In genomic region chr1:2391034-2391384, GRCh38 we compare ENCODE assay signal across 8 cellular contexts. TPM values are rescaled to one million over a fixed set of nuclear protein-coding genes. Genes with fewer than 3 reads are reported as not detected.
DNase-seq lines count a peak whose midpoint lies in the region; ATAC-seq and TF ChIP-seq lines count a peak whose summit lies in the region.

No MANE protein-coding gene starts in this region.

- peaks cover 3% of the 10 kb centered on the region; the same call in 1 of the 2 replicates for H3K36me3 ChIP-seq in SK-N-MC (ENCODE audit: insufficient read depth, low read length)

- H3K27ac ChIP-seq in SK-N-MC = peak overlapping the region; percentile 48; the same call in 1 of the 2 replicates

- H3K4me3 ChIP-seq in SK-N-MC = peak overlapping the region; percentile 90

- no peak for TF ChIP-seq CTCF in natural killer cell (IDR thresholded peaks at IDR 0.05)

- H3K4me3 Mint-ChIP-seq in natural killer cell = peak overlapping the region; percentile 89

- peak overlapping the region; percentile 67 to 90 for H3K27ac Mint-ChIP-seq in natural killer cell

- no peaks in the 10 kb centered on the region for H3K9me3 Mint-ChIP-seq in natural killer cell

- peak; percentile 48 for DNase-seq in AG08395 (ENCODE audit: low spot score)
- no peak for DNase-seq in SK-N-MC (ENCODE audit: low read depth, low spot score)
- DNase-seq in epidermal melanocyte (ENCODE audit: insufficient read length, low spot score) = peak; percentile 53
- DNase-seq in natural killer cell = no peak
- DNase-seq in effector CD8-positive, alpha-beta T cell (lab: John Stamatoyannopoulos, UW) = no peak
- DNase-seq in SHP77 treated with DMSO at 0.1 percent for 48 hours (lab: John Stamatoyannopoulos, UW) = no peak

- peak overlapping the region; percentile 88 for H3K9ac ChIP-seq in SK-N-MC (ENCODE audit: insufficient read length)

- H3K27me3 Mint-ChIP-seq in natural killer cell (ENCODE audit: low read depth in 2 of 2) = no peaks in the 10 kb centered on the region

- ATAC-seq in GM18508 (IDR thresholded peaks at IDR 0.05; ENCODE audit: insufficient read depth, unreplicated experiment) (peak; percentile 12), HG03039 (IDR thresholded peaks at IDR 0.05; ENCODE audit: unreplicated experiment) (peak; percentile 9), natural killer cell (no peak)

- no peaks in the 10 kb centered on the region for H3K9me3 ChIP-seq in SK-N-MC (ENCODE audit: low read depth, low read length)

- no peaks in the 10 kb centered on the region for H3K36me3 Mint-ChIP-seq in natural killer cell

- peaks cover 28 to 38% of the 10 kb centered on the region in 2 donors for H3K4me1 Mint-ChIP-seq in natural killer cell

- intact Hi-C loops in natural killer cell (cut with micrococcal nuclease) = loop anchor here (1.0 kb wide), 1 partner anchor 21 kb away; the partner anchor contains the start of gene PEX10

RNA-seq across cellular contexts. Expression of gene MORN1, which starts 0.3 kb away (rescaled TPM):
- total RNA-seq in natural killer cell = 1 to 10 TPM; 8.0 to 9.3 (median 8.8) TPM

RNA-seq across cellular contexts. Expression of gene RER1, which starts 0.6 kb away (rescaled TPM):
- 10 to 100 TPM; 89.2 to 98.9 (median 91.9) TPM for total RNA-seq in natural killer cell

RNA-seq across cellular contexts. Expression of gene PEX10, which starts 21.4 kb away (rescaled TPM):
- 10 to 100 TPM in 1 of 3 donors, 1 to 10 TPM in 2; 8.1 to 11.1 (median 9.8) TPM for total RNA-seq in natural killer cell

Comparison
In these comparisons a context has a peak if more than half of its experiments do, and no peak if none do; other contexts are left out.
1. DNase-seq: peak in AG08395 (single experiment) and epidermal melanocyte (single experiment); none in SK-N-MC (single experiment), natural killer cell (single experiment), effector CD8-positive, alpha-beta T cell (single experiment) and SHP77 treated with DMSO at 0.1 percent for 48 hours (single experiment).
2. ATAC-seq: peak in GM18508 (single experiment) and HG03039 (single experiment); none in natural killer cell (0 of 3).